ENCODE assay signal across 26 cellular contexts in genomic region chr9:123571240-123571639, GRCh38.
"Had no signal": no experiment of that assay in that cellular context is flagged by ENCODE, and none has a peak within 500 bp of the region (broad histone marks: within the 10 kb centered on the region; RNA-seq: fewer than 3 reads in every experiment).

No MANE protein-coding gene starts in this region.

- H3K27ac Mint-ChIP-seq: activated CD4-positive, alpha-beta T cell treated with anti-CD3 and anti-CD28 coated beads for 36 hours; activated CD8-positive, alpha-beta T cell treated with anti-CD3 and anti-CD28 coated beads for 36 hours; activated T-cell treated with anti-CD3 and anti-CD28 coated beads, Interleukin-2, amount 50 U/mL, for 72 hours; activated T-helper 2 cell treated with anti-CD3 and anti-CD28 coated beads, Interferon-gamma antibody, Interleukin-2, Interleukin-4, amounts not matched to agents 10 μg/mL and 5 μg/mL and 100 μg/mL, durations not matched to agents 14 hours and 24 hours and 36 hours had no signal

- H3K36me3 ChIP-seq: ascending aorta, WERI-Rb-1 had no signal

- H3K9me3 Mint-ChIP-seq: activated T-cell treated with anti-CD3 and anti-CD28 coated beads, Interleukin-2, amount 50 U/mL, for 72 hours had no signal

- H3K4me1 ChIP-seq: ascending aorta, body of pancreas had no signal

- H3K27ac ChIP-seq: ascending aorta, body of pancreas, WERI-Rb-1 had no signal

- H3K27me3 Mint-ChIP-seq: activated CD4-positive, alpha-beta T cell treated with anti-CD3 and anti-CD28 coated beads for 36 hours; activated CD8-positive, alpha-beta T cell treated with anti-CD3 and anti-CD28 coated beads for 36 hours had no signal

- ATAC-seq: activated CD4-positive, alpha-beta T cell treated with anti-CD3 and anti-CD28 coated beads for 36 hours; activated CD8-positive, alpha-beta T cell treated with anti-CD3 and anti-CD28 coated beads for 36 hours; activated T-cell treated with anti-CD3 and anti-CD28 coated beads, Interleukin-2, amount 50 U/mL, for 72 hours; body of pancreas; Panc1; Right ventricle myocardium inferior had no signal

- DNase-seq: activated CD4-positive, alpha-beta T cell treated with anti-CD3 and anti-CD28 coated beads for 36 hours; activated CD8-positive, alpha-beta memory T cell treated with anti-CD3 and anti-CD28 coated beads, Interleukin-2, amount 50 U/mL, for 4 hours; activated CD8-positive, alpha-beta T cell treated with anti-CD3 and anti-CD28 coated beads for 36 hours; activated gamma-delta T cell treated with Interleukin-2 at 50 U/mL for 16 hours; activated naive CD4-positive, alpha-beta T cell treated with anti-CD3 and anti-CD28 coated beads, Interleukin-2, amount 50 U/mL, for 16 hours; activated T-cell treated with anti-CD3 and anti-CD28 coated beads, Interleukin-2, amount 50 U/mL, for 72 hours; amniotic stem cell; body of pancreas; central memory CD4-positive, alpha-beta T cell; Karpas-422; NCI-H1048; NCI-H2171; NCI-H2227 treated with DMSO at 0.1 percent for 48 hours; NCI-H446 treated with DMSO at 0.1 percent for 48 hours; NCI-H524 treated with DMSO at 0.1 percent for 48 hours; NCI-H82; NK-92 treated with Interleukin-12 subunit alpha and Interleukin-12 subunit beta, amount 100 ng/mL, for 24 hours; OCI-M1; RPMI8226; SK-N-SH; T-helper 1 cell; WERI-Rb-1 had no signal

- H3K4me3 Mint-ChIP-seq: activated CD4-positive, alpha-beta T cell treated with anti-CD3 and anti-CD28 coated beads for 36 hours; activated CD8-positive, alpha-beta T cell treated with anti-CD3 and anti-CD28 coated beads for 36 hours; activated T-cell treated with anti-CD3 and anti-CD28 coated beads, Interleukin-2, amount 50 U/mL, for 72 hours had no signal

- H3K9me3 ChIP-seq: ascending aorta, body of pancreas, SK-N-SH had no signal

- H3K27me3 ChIP-seq: ascending aorta, body of pancreas had no signal

- H3K4me3 ChIP-seq: ascending aorta, body of pancreas had no signal
